ENCODE assay signal across 8 cellular contexts in the genomic region with DNA sequence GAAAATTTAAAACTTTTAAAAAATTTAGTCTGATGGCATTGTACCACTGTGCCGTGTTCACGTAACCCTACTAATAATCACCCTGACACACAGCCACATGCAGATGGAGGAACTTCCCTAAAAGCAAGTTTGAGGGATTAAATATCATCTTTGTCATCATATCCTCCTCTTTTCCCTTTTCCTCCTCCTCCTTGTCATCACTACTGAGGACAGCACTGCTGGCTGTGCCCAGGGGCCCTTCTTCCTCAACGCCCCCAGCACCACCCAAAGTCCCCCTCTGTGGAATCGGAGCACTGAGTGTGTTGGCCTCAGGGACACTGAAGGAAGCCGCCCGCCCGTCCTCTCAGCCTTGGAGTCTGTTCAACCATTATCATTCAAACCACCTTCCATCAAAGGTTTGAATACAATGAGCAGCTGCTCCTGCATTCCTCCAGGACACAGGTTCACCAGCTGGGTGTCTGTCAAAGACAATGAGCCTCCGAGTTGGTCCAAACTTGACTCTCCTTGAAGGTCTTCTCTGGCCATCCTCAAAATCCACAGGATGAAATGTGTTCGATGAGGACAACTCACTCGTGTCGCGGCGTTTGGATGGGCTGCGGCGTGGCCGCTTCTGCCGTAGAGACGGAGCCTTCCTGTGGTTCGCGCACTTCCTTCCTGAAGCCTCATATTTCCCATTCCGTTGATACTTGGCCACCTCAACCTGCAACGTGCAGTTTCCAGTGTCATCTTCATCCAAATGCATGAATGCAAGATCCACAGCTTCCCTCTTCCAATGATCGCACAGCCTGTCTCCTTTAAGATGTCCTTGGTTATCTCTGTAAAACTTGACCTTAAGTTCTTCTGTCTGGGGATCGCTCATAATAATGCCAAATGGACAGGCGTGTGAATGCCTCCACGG. TPM values are rescaled to one million over a fixed set of nuclear protein-coding genes. Genes with fewer than 3 reads are reported as not detected.
DNase-seq lines count a peak whose midpoint lies in the region; ATAC-seq and TF ChIP-seq lines count a peak whose summit lies in the region.

No MANE protein-coding gene starts in this region.

- ATAC-seq in GM18868 (IDR thresholded peaks at IDR 0.05; ENCODE audit: unreplicated experiment) (no peak), GM18861 (IDR thresholded peaks at IDR 0.05; ENCODE audit: unreplicated experiment) (no peak)

- peaks cover 8% of the 10 kb centered on the region for H3K36me3 Mint-ChIP-seq in glutamatergic neuron (ENCODE audit: unreplicated experiment)

- peak overlapping the region; percentile 51 for H3K9ac ChIP-seq in ES-I3 (ENCODE audit: low read depth, low read length)

- H3K36me3 ChIP-seq in ES-I3 (ENCODE audit: insufficient read depth, low read length) (peaks cover 5% of the 10 kb centered on the region; the same call in 1 of the 2 replicates), KOPT-K1 (ENCODE audit: insufficient read depth, low read length) (peaks cover 12% of the 10 kb centered on the region; the same call in 1 of the 2 replicates)

- H3K27ac ChIP-seq in KOPT-K1 (ENCODE audit: low read depth, low read length, poor library complexity, severe bottlenecking): peak overlapping the region; percentile 89

- peaks cover 12% of the 10 kb centered on the region for H3K4me1 ChIP-seq in ES-I3 (ENCODE audit: insufficient read depth, low read length)

- peaks cover 7% of the 10 kb centered on the region for H3K9me3 Mint-ChIP-seq in glutamatergic neuron (ENCODE audit: unreplicated experiment)

- H3K27ac Mint-ChIP-seq in glutamatergic neuron (ENCODE audit: unreplicated experiment): peak overlapping the region; percentile 67

- H3K4me1 Mint-ChIP-seq in glutamatergic neuron (ENCODE audit: low read depth, unreplicated experiment): peaks cover 14% of the 10 kb centered on the region

- DNase-seq in activated T-cell treated with anti-CD3 and anti-CD28 coated beads for 1 hour (ENCODE audit: low read depth): peak; percentile 31
- no peak for DNase-seq in glutamatergic neuron
- peak; percentile 34 for DNase-seq in stimulated activated CD4-positive, alpha-beta T cell treated with anti-CD3 and anti-CD28 coated beads, Interleukin-1b, Interleukin-23, amount 100 ng/mL, for 48 hours
- no peak for DNase-seq in kidney tubule cell (ENCODE audit: low spot score)

- H3K4me3 Mint-ChIP-seq in glutamatergic neuron (ENCODE audit: unreplicated experiment): peak overlapping the region; percentile 89

- no peaks in the 10 kb centered on the region for H3K9me3 ChIP-seq in ES-I3 (ENCODE audit: control insufficient read depth, insufficient read depth, low read length)
- no peaks in the 10 kb centered on the region for H3K9me3 ChIP-seq in KOPT-K1 (ENCODE audit: insufficient read depth, low read length, poor library complexity, severe bottlenecking)

- no peak for TF ChIP-seq CTCF in glutamatergic neuron (IDR thresholded peaks at IDR 0.05; ENCODE audit: partially characterized antibody, unreplicated experiment)

- no peaks in the 10 kb centered on the region for H3K27me3 Mint-ChIP-seq in glutamatergic neuron (ENCODE audit: unreplicated experiment)

RNA-seq across cellular contexts. Expression of gene NQO2, which starts 23.3 kb away (rescaled TPM):
- total RNA-seq in glutamatergic neuron (ENCODE audit: unreplicated experiment): 28.1 TPM

RNA-seq across cellular contexts. Expression of gene RIPK1, which starts 45.3 kb away (rescaled TPM):
- 10.6 TPM for total RNA-seq in glutamatergic neuron (ENCODE audit: unreplicated experiment)

RNA-seq across cellular contexts. Expression of gene SERPINB6, which starts 51.6 kb away (rescaled TPM):
- 14.0 TPM for total RNA-seq in glutamatergic neuron (ENCODE audit: unreplicated experiment)

Comparison
In these comparisons a context has a peak if more than half of its experiments do, and no peak if none do; other contexts are left out.
1. DNase-seq: peak in activated T-cell treated with anti-CD3 and anti-CD28 coated beads for 1 hour (single experiment) and stimulated activated CD4-positive, alpha-beta T cell treated with anti-CD3 and anti-CD28 coated beads, Interleukin-1b, Interleukin-23, amount 100 ng/mL, for 48 hours (single experiment); none in glutamatergic neuron (single experiment) and kidney tubule cell (single experiment).